In the genomic region with DNA sequence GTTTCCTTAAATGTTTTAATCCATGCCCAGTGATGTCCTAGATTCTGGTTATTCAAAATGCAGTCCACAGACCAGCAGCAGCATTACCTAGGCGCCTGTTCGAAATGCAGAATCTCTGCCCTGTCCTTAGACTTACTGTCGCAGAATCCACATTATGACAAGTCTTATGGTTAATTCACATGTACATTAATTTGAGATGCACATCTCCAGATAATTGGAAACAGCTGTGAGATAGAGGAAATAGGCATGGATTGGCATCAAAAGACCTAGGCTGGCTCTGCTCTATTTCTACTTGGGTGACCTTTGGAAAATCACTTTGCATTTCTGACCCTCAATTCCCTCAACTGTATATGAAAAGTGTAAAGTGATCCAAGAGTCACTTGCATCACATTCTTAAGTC, we compare ENCODE assay signal across 24 cellular contexts.
"Had no signal": no experiment of that assay in that cellular context is flagged by ENCODE, and none has a peak within 500 bp of the region (broad histone marks: within the 10 kb centered on the region; RNA-seq: fewer than 3 reads in every experiment).

No MANE protein-coding gene starts in this region.

- H3K9me3 ChIP-seq: esophagus squamous epithelium, left ventricle myocardium inferior, right lobe of liver, suprapubic skin, transverse colon, upper lobe of right lung, uterus had no signal

- H3K27ac ChIP-seq: esophagus squamous epithelium, left ventricle myocardium inferior, parathyroid adenoma, right lobe of liver, suprapubic skin, transverse colon, upper lobe of right lung, uterus had no signal

- ATAC-seq: left colon; natural killer cell; right lobe of liver; stimulated activated naive CD8-positive, alpha-beta T cell treated with anti-CD3 and anti-CD28 coated beads, Interleukin-15, amount 100 ng/mL, for 72 hours; upper lobe of right lung had no signal

- H3K4me3 ChIP-seq: esophagus squamous epithelium, left ventricle myocardium inferior, lung, right lobe of liver, suprapubic skin, transverse colon, upper lobe of right lung, uterus had no signal

- H2AFZ ChIP-seq: parathyroid adenoma had no signal

- H3K79me2 ChIP-seq: parathyroid adenoma had no signal

- H3K4me1 ChIP-seq: esophagus squamous epithelium, parathyroid adenoma, right lobe of liver, suprapubic skin, transverse colon, uterus had no signal

- H3K9ac ChIP-seq: parathyroid adenoma had no signal

- DNase-seq: effector CD8-positive, alpha-beta T cell; erythroblast; esophagus squamous epithelium; hypothalamus; immature natural killer cell; islet precursor cell; kidney glomerular epithelial cell; left colon; left ventricle myocardium inferior; natural killer cell; right lobe of liver; small intestine; stimulated activated CD4-positive, alpha-beta T cell treated with anti-CD3 and anti-CD28 coated beads, Interleukin-12 subunit alpha, Interleukin-12 subunit beta, amount 100 ng/mL, for 4 hours; stimulated activated CD4-positive, alpha-beta T cell treated with anti-CD3 and anti-CD28 coated beads, Interleukin-1b, Interleukin-23, amount 100 ng/mL, for 48 hours; stimulated activated CD4-positive, alpha-beta T cell treated with anti-CD3 and anti-CD28 coated beads, Interleukin-4, amount 100 ng/mL, for 1 hour; stimulated activated CD8-positive, alpha-beta memory T cell treated with anti-CD3 and anti-CD28 coated beads, Interleukin-4, amount 100 ng/mL, for 48 hours; stimulated activated naive CD4-positive, alpha-beta T cell; stimulated activated naive CD8-positive, alpha-beta T cell treated with anti-CD3 and anti-CD28 coated beads, Interleukin-15, amount 100 ng/mL, for 72 hours; transverse colon; upper lobe of right lung; uterus had no signal

- H3K36me3 ChIP-seq: esophagus squamous epithelium, left ventricle myocardium inferior, right lobe of liver, suprapubic skin, transverse colon, upper lobe of right lung, uterus had no signal

- H3K27me3 ChIP-seq: esophagus squamous epithelium, right lobe of liver, suprapubic skin, transverse colon, upper lobe of right lung, uterus had no signal
